8 cellular contexts compared by ENCODE assay signal in genomic region chr1:25572708-25573590, GRCh38. TPM values are rescaled to one million over a fixed set of nuclear protein-coding genes. Genes with fewer than 3 reads are reported as not detected.
DNase-seq lines count a peak whose midpoint lies in the region; ATAC-seq and TF ChIP-seq lines count a peak whose summit lies in the region.

No MANE protein-coding gene starts in this region.

- H3K79me2 ChIP-seq in GM23248 (ENCODE audit: insufficient read depth): no peaks in the 10 kb centered on the region

- no peaks in the 10 kb centered on the region for H3K9me2 ChIP-seq in GM23248 (ENCODE audit: insufficient read depth)

- H3K9me3 ChIP-seq in GM23248 (ENCODE audit: low read depth): no peaks in the 10 kb centered on the region

- no peak overlapping the region for H3K4me2 ChIP-seq in GM23248 (ENCODE audit: unreplicated experiment)

- TF ChIP-seq CTCF in BJ (IDR thresholded peaks at IDR 0.05; ENCODE audit: insufficient read depth, low read depth, low read length): peak; percentile 78

- POLR2A ChIA-PET in BJ (lab: Charles Lee): interaction anchor here (0.6 kb wide), 1 partner anchor 181 kb away, joined by 4 read pairs; no protein-coding TSS in a partner anchor

- peaks cover 21% of the 10 kb centered on the region for H3F3A ChIP-seq in GM23248 (ENCODE audit: insufficient read depth)

- 21 to 24% methylated on average over 18 of the region's 18 CpGs for WGBS in GM23248 (ENCODE audit: low coverage in 1 of 2, low lambda C conversion rate in 2 of 2, missing lambda C conversion rate in 2 of 2), 2 experiments

- CTCF ChIA-PET in BJ (lab: Yijun Ruan, JAX): interaction anchor here (0.6 to 3.6 kb wide), 25 partner anchors 9 to 237 kb away, joined by 3 to 27 read pairs (median 4); partner anchors contain the start of genes LDLRAP1 and SELENON

- in situ Hi-C loops in GM23248 (cut with MboI): no loop called here

- peaks cover 21% of the 10 kb centered on the region for H3K4me1 ChIP-seq in GM23248 (ENCODE audit: insufficient read depth)

- no peak overlapping the region for H3K4me3 ChIP-seq in BJ (ENCODE audit: low read depth, low read length)
- no peak overlapping the region for H3K4me3 ChIP-seq in GM23248

- H2AFZ ChIP-seq in GM23248: no peak overlapping the region

- no peak overlapping the region for H3K27ac ChIP-seq in GM23248

- no peak overlapping the region for H3K9ac ChIP-seq in GM23248

- no peak for ATAC-seq in GM19397 (IDR thresholded peaks at IDR 0.05; ENCODE audit: unreplicated experiment)
- no peak for ATAC-seq in GM19035 (IDR thresholded peaks at IDR 0.05; ENCODE audit: unreplicated experiment)

- no peaks in the 10 kb centered on the region for H4K20me1 ChIP-seq in GM23248 (ENCODE audit: insufficient read depth)

- H3K27me3 ChIP-seq in BJ (ENCODE audit: control insufficient read depth, insufficient read depth, low read length) (no peaks in the 10 kb centered on the region; the same call in 1 of the 2 replicates), GM23248 (replicated peaks; ENCODE audit: insufficient read depth) (no peaks in the 10 kb centered on the region)

- DNase-seq in BJ (ENCODE audit: low read depth): no peak
- DNase-seq in GM23248: peak; percentile 81
- peak; percentile 54 for DNase-seq in SHP77 treated with DMSO at 0.1 percent for 48 hours (lab: John Stamatoyannopoulos, UW)
- DNase-seq in amniotic stem cell (lab: John Stamatoyannopoulos, UW): peak; percentile 21
- peak; percentile 84 for DNase-seq in iPS-NIHi7 (ENCODE audit: extremely low spot score)
- peak; percentile 64 for DNase-seq in stimulated activated CD4-positive, alpha-beta T cell treated with anti-CD3 and anti-CD28 coated beads, Interleukin-4, amount 100 ng/mL, for 1 hour

- H3K36me3 ChIP-seq in BJ (ENCODE audit: control insufficient read depth, insufficient read depth, low read length) (no peaks in the 10 kb centered on the region), GM23248 (ENCODE audit: low read depth) (no peaks in the 10 kb centered on the region)

RNA-seq across cellular contexts. Expression of gene LDLRAP1, which starts 29.5 kb away (rescaled TPM):
- 17.1 and 27.2 TPM in 2 replicates for polyA plus RNA-seq in BJ (2011; rRNA removed)
- 14.3 and 18.1 TPM in 2 replicates for polyA minus RNA-seq in BJ (2011; rRNA and poly(A)+ RNA removed)
- total RNA-seq in GM23248 (2014; rRNA removed; shearing (Covaris generic)): 22.5 and 23.6 TPM in 2 replicates
- polyA plus RNA-seq in GM23248 (2016; fragmentation: Nextera tagmentation; extraction: Ambion mirVana): 26.9 and 29.5 TPM in 2 replicates

RNA-seq across cellular contexts. Expression of gene MAN1C1, which starts 43.6 kb away (rescaled TPM):
- 0.98 and 1.1 TPM in 2 replicates for polyA plus RNA-seq in BJ (2011; rRNA removed)
- polyA minus RNA-seq in BJ (2011; rRNA and poly(A)+ RNA removed): 0.14 and 0.93 TPM in 2 replicates
- total RNA-seq in GM23248 (2014; rRNA removed; shearing (Covaris generic)): 0.51 and 1.1 TPM in 2 replicates
- polyA plus RNA-seq in GM23248 (2016; fragmentation: Nextera tagmentation; extraction: Ambion mirVana): 0.29 and 0.43 TPM in 2 replicates
